In the genomic region with DNA sequence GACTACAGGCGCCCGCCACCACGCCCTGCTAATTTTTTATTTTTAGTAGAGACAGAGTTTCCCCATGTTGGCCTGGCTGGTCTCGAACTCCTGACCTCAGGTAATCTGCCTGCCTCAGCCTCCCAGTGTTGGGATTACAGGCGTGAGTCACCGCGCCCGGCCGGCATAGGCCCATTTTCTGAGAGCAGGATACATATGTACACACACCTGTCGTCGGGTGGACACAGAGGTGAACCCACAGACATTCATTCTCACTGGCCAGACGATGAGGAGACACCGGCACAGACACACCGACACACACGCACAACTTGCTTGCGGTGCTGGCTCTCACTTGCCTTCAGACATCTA, we compare ENCODE assay signal across 9 cellular contexts.
DNase-seq lines count a peak whose midpoint lies in the region; ATAC-seq and TF ChIP-seq lines count a peak whose summit lies in the region.
"Had no signal": no experiment of that assay in that cellular context is flagged by ENCODE, and none has a peak within 500 bp of the region (broad histone marks: within the 10 kb centered on the region; RNA-seq: fewer than 3 reads in every experiment).

No MANE protein-coding gene starts in this region.

- no peak for TF ChIP-seq CTCF in HEK293 (tag by site-specific recombination; IDR thresholded peaks at IDR 0.05)

- H3K4me3 ChIP-seq in HEK293 (ENCODE audit: low read depth, low read length) = peak overlapping the region; percentile 59
- peak overlapping the region; percentile 65 for H3K4me3 ChIP-seq in iPS-18c (ENCODE audit: insufficient read depth, low read depth, low read length)

- CTCF ChIA-PET in HEK293 (lab: Yijun Ruan, JAX) = interaction anchor here (1.5 kb wide), 1 partner anchor 113 kb away, joined by 3 read pairs; no protein-coding TSS in a partner anchor

- peaks cover 7% of the 10 kb centered on the region for H3K4me1 Mint-ChIP-seq in stimulated activated naive CD8-positive, alpha-beta T cell treated with anti-CD3 and anti-CD28 coated beads, Interleukin-15, amount 100 ng/mL, for 72 hours

- no peak overlapping the region for H3K27ac Mint-ChIP-seq in stimulated activated naive CD8-positive, alpha-beta T cell treated with anti-CD3 and anti-CD28 coated beads, Interleukin-15, amount 100 ng/mL, for 72 hours
- H3K27ac Mint-ChIP-seq: stimulated activated memory B cell treated with anti-CD40 and anti-IgM and Interleukin-4, amounts not matched to agents 10 μg/mL and 1 μg/mL and 100 μg/mL, for 72 hours had no signal

- no peaks in the 10 kb centered on the region for H3K9me3 Mint-ChIP-seq in stimulated activated naive CD8-positive, alpha-beta T cell treated with anti-CD3 and anti-CD28 coated beads, Interleukin-15, amount 100 ng/mL, for 72 hours
- H3K9me3 Mint-ChIP-seq: stimulated activated memory B cell treated with anti-CD40 and anti-IgM and Interleukin-4, amounts not matched to agents 10 μg/mL and 1 μg/mL and 100 μg/mL, for 72 hours had no signal

- peak; percentile 28 for DNase-seq in astrocyte of the hippocampus (ENCODE audit: low read depth, low spot score)
- DNase-seq in stimulated activated naive CD8-positive, alpha-beta T cell treated with anti-CD3 and anti-CD28 coated beads, Interleukin-15, amount 100 ng/mL, for 72 hours = no peak
- DNase-seq in NCI-H446 (lab: John Stamatoyannopoulos, UW) = no peak
- no peak for DNase-seq in D341Med (ENCODE audit: low spot score)

- POLR2A ChIA-PET in HEK293 (lab: Yijun Ruan, JAX) = interaction anchor here (0.7 to 2.7 kb wide), 11 partner anchors 11 to 169 kb away, joined by 3 to 27 read pairs (median 7); partner anchors contain the start of genes BEST4, BTBD19, DYNLT4 and EIF2B3

- peaks cover 20% of the 10 kb centered on the region for H3K27me3 Mint-ChIP-seq in stimulated activated naive CD8-positive, alpha-beta T cell treated with anti-CD3 and anti-CD28 coated beads, Interleukin-15, amount 100 ng/mL, for 72 hours

- H3K27ac ChIP-seq in HEK293 (ENCODE audit: extremely low read depth, low read depth, low read length) = no peak overlapping the region; the same call in 1 of the 2 replicates

- H3K9me3 ChIP-seq in HEK293 (ENCODE audit: control insufficient read depth, insufficient read depth, low read depth, low read length) = no peaks in the 10 kb centered on the region
- H3K9me3 ChIP-seq in iPS-18c (ENCODE audit: control insufficient read depth, insufficient read depth, low read length) = no peaks in the 10 kb centered on the region

- no peak for ATAC-seq in stimulated activated naive CD8-positive, alpha-beta T cell treated with anti-CD3 and anti-CD28 coated beads, Interleukin-15, amount 100 ng/mL, for 72 hours
- ATAC-seq in GM19452 (IDR thresholded peaks at IDR 0.05; ENCODE audit: unreplicated experiment) = no peak
- no peak for ATAC-seq in HG03469 (IDR thresholded peaks at IDR 0.05; ENCODE audit: unreplicated experiment)

- H3K4me3 Mint-ChIP-seq in stimulated activated naive CD8-positive, alpha-beta T cell treated with anti-CD3 and anti-CD28 coated beads, Interleukin-15, amount 100 ng/mL, for 72 hours = peak overlapping the region; percentile 66 to 76

- no peaks in the 10 kb centered on the region; a peak in 1 of 3 replicates for H3K36me3 ChIP-seq in HEK293 (ENCODE audit: control insufficient read depth in 2 of 2, insufficient read depth in 1 of 2, low read length in 2 of 2)

- no peaks in the 10 kb centered on the region for H3K4me1 ChIP-seq in HEK293 (ENCODE audit: control insufficient read depth, insufficient read depth, low read length)

TF ChIP-seq in HEK293, 187 proteins besides CTCF, POLR2A, EP300 and RAD21:
- peak; percentile 28; the same call in 1 of the 2 replicates for TF ChIP-seq SCRT2 (tag by site-specific recombination; IDR thresholded peaks at IDR 0.05)
- TF ChIP-seq ZNF391 (tag by site-specific recombination; IDR thresholded peaks at IDR 0.05; ENCODE audit: borderline replicate concordance, low read depth) = no peak
- TF ChIP-seq GFI1B (tag by site-specific recombination; IDR thresholded peaks at IDR 0.05) = no peak
- TF ChIP-seq ZXDB (tag by site-specific recombination; IDR thresholded peaks at IDR 0.05) = no peak
